ENCODE assay signal across 8 cellular contexts in the genomic region with DNA sequence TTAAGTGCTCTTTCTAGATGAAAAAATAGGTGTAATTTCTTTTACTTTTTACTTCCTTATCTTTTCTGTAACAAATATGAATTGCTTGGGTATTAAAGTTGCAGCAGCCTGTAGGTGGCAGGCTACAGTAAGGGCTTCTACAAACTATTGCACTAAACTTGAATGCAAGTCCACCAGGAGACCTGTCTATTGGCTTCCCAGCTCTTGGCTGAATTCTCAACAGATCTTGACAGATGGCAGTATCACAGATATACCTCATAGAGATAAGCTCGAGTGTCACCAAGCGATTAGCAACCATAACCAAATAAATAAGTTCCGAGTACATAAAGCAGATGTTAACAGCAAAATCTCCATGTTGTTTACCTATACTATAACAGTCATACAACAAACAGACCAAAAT. TPM values are rescaled to one million over a fixed set of nuclear protein-coding genes. Genes with fewer than 3 reads are reported as not detected.
A peak's percentile ranks its signal among the peaks of the same experiment; 100 is the strongest.
DNase-seq lines count a peak whose midpoint lies in the region; ATAC-seq and TF ChIP-seq lines count a peak whose summit lies in the region.

No MANE protein-coding gene starts in this region.

- H3K4me1 ChIP-seq in CD4-positive, alpha-beta memory T cell (ENCODE audit: insufficient read depth, low read length): peaks cover 21% of the 10 kb centered on the region
- H3K4me1 ChIP-seq in NT2/D1 (ENCODE audit: insufficient read depth, insufficient read length): peaks cover 2% of the 10 kb centered on the region
- H3K4me1 ChIP-seq in parathyroid adenoma: peaks cover 19% of the 10 kb centered on the region

- no peaks in the 10 kb centered on the region for H3K27me3 Mint-ChIP-seq in CD4-positive, alpha-beta memory T cell

- H3K9me3 ChIP-seq in CD4-positive, alpha-beta memory T cell (ENCODE audit: control insufficient read depth in 1 of 2, low read length in 2 of 2): no peaks in the 10 kb centered on the region
- no peaks in the 10 kb centered on the region for H3K9me3 ChIP-seq in NT2/D1 (ENCODE audit: insufficient read depth, low read length)
- H3K9me3 ChIP-seq in parathyroid adenoma (ENCODE audit: control insufficient read depth, low read length): no peaks in the 10 kb centered on the region

- POLR2A ChIA-PET in CD4-positive, alpha-beta memory T cell (lab: Charles Lee; ENCODE audit: partially characterized antibody): interaction anchor here (2.4 kb wide), 1 partner anchor 188 kb away, joined by 10 read pairs; no protein-coding TSS in a partner anchor

- CTCF ChIA-PET in CD4-positive, alpha-beta memory T cell (lab: Charles Lee; ENCODE audit: partially characterized antibody): interaction anchor here (0.7 to 3.0 kb wide), 12 partner anchors 12 to 195 kb away, joined by 3 to 50 read pairs (median 4); no protein-coding TSS in a partner anchor

- peak; percentile 40 to 69 (median 53) for DNase-seq in CD4-positive, alpha-beta memory T cell
- peak; percentile 53 for DNase-seq in H4 (ENCODE audit: low spot score)
- peak; percentile 18 for DNase-seq in NT2/D1 (ENCODE audit: low read depth, low spot score)
- DNase-seq in activated effector memory CD4-positive, alpha-beta T cell treated with Interleukin-2 at 50 U/mL for 16 hours: peak; percentile 15
- peak; percentile 57 to 79 for DNase-seq in foreskin fibroblast

- H3K4me1 Mint-ChIP-seq in CD4-positive, alpha-beta memory T cell: peaks cover 41 to 61% (median 46%) of the 10 kb centered on the region in 4 donors

- H3K36me3 Mint-ChIP-seq in CD4-positive, alpha-beta memory T cell: peaks cover 27 to 30% of the 10 kb centered on the region in 2 donors

- no peak overlapping the region for H3K4me3 ChIP-seq in CD4-positive, alpha-beta memory T cell (ENCODE audit: low read length in 2 of 2)
- H3K4me3 ChIP-seq in NT2/D1 (ENCODE audit: insufficient read length, low read depth) (no peak overlapping the region), foreskin fibroblast (ENCODE audit: low read depth in 1 of 2, low read length in 2 of 2) (no peak overlapping the region), parathyroid adenoma (ENCODE audit: low read depth, low read length) (no peak overlapping the region)

- H3K27ac Mint-ChIP-seq in CD4-positive, alpha-beta memory T cell: peak overlapping the region in 2 of 7 donors; percentile 2 to 9

- no peaks in the 10 kb centered on the region for H3K27me3 ChIP-seq in CD4-positive, alpha-beta memory T cell (ENCODE audit: insufficient read depth, low read length)
- H3K27me3 ChIP-seq in NT2/D1 (ENCODE audit: insufficient read depth, insufficient read length): no peaks in the 10 kb centered on the region
- no peaks in the 10 kb centered on the region for H3K27me3 ChIP-seq in parathyroid adenoma (ENCODE audit: control insufficient read depth, insufficient read depth, low read length)

- peaks cover 25% of the 10 kb centered on the region for H3K79me2 ChIP-seq in parathyroid adenoma

- H3K4me3 Mint-ChIP-seq in CD4-positive, alpha-beta memory T cell: peak overlapping the region in 1 of 8 donors; percentile 1

- no peak overlapping the region for H3K27ac ChIP-seq in CD4-positive, alpha-beta memory T cell (ENCODE audit: low read depth, low read length)
- H3K27ac ChIP-seq in parathyroid adenoma: no peak overlapping the region

- peak; percentile 75 for TF ChIP-seq CTCF in foreskin fibroblast (IDR thresholded peaks at IDR 0.05; ENCODE audit: low read depth, low read length)
- TF ChIP-seq CTCF in parathyroid adenoma (IDR thresholded peaks at IDR 0.05): peak; percentile 71

- intact Hi-C loops in CD4-positive, alpha-beta memory T cell (cut with micrococcal nuclease): loop anchor here (1.0 kb wide), 3 partner anchors 63 to 188 kb away; no protein-coding TSS in a partner anchor

- H3K9ac ChIP-seq in NT2/D1 (ENCODE audit: insufficient read length, low read depth): no peak overlapping the region
- H3K9ac ChIP-seq in parathyroid adenoma: no peak overlapping the region

- H3K36me3 ChIP-seq in CD4-positive, alpha-beta memory T cell (ENCODE audit: insufficient read depth, low read length): peaks cover 32% of the 10 kb centered on the region
- H3K36me3 ChIP-seq in NT2/D1 (ENCODE audit: insufficient read depth, insufficient read length, low read length): peaks cover 12% of the 10 kb centered on the region
- no peaks in the 10 kb centered on the region for H3K36me3 ChIP-seq in parathyroid adenoma (ENCODE audit: control insufficient read depth, insufficient read depth, low read length)

- H2AFZ ChIP-seq in parathyroid adenoma: no peak overlapping the region

- no peak for ATAC-seq in GM18858 (IDR thresholded peaks at IDR 0.05; ENCODE audit: unreplicated experiment)
- no peak for ATAC-seq in GM21423 (IDR thresholded peaks at IDR 0.05; ENCODE audit: unreplicated experiment)

- H3K9me3 Mint-ChIP-seq in CD4-positive, alpha-beta memory T cell: no peaks in the 10 kb centered on the region

- H3K4me2 ChIP-seq in parathyroid adenoma (ENCODE audit: low read length): no peak overlapping the region

RNA-seq across cellular contexts. Expression of a gene that starts 5.9 kb away (rescaled TPM):
- total RNA-seq in CD4-positive, alpha-beta memory T cell: 10 to 100 TPM; 95.8 to 96.0 TPM
- polyA plus RNA-seq in CD4-positive, alpha-beta memory T cell: 10 to 100 TPM; 36.6 to 39.2 TPM
- total RNA-seq in H4 (2014; rRNA removed; shearing (Covaris generic)): 46.6 and 52.3 TPM in 2 replicates

RNA-seq across cellular contexts. Expression of a gene that starts 50.9 kb away (rescaled TPM):
- not detected for total RNA-seq in CD4-positive, alpha-beta memory T cell
- polyA plus RNA-seq in CD4-positive, alpha-beta memory T cell: not detected
- not detected in 2 replicates for total RNA-seq in H4 (2014; rRNA removed; shearing (Covaris generic))

Comparison
In these comparisons a context has a peak if more than half of its experiments do, and no peak if none do; other contexts are left out.
1. DNase-seq: peak in every context shown above with its lines; median percentile 68 in foreskin fibroblast; 53 in CD4-positive, alpha-beta memory T cell; 53 in H4; 18 in NT2/D1; 15 in activated effector memory CD4-positive, alpha-beta T cell treated with Interleukin-2 at 50 U/mL for 16 hours.